In the genomic region with DNA sequence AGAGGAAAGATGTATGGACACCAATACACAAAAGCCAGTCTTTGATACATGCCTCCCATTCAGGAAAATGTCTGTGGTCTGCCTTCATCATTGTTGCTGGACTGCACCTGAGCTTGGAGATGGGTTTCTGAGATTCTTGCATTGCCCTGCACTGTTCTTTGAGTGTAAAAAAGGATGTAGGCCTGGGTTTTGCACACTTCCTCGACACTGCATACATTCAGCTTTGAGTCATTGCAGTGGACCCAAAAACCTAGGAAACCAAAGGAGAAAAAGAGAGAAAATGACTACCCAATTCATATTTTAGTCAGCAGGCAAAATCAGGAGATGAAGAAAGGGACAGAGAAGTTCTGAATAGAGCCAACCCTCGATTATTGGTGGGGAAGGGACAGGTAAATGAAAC, we compare ENCODE assay signal across 5 cellular contexts. TPM values are rescaled to one million over a fixed set of nuclear protein-coding genes. Genes with fewer than 3 reads are reported as not detected.
"Had no signal": no experiment of that assay in that cellular context is flagged by ENCODE, and none has a peak within 500 bp of the region (broad histone marks: within the 10 kb centered on the region; RNA-seq: fewer than 3 reads in every experiment).

No MANE protein-coding gene starts in this region.

- H3K4me3 ChIP-seq: GM23338 had no signal

- H3K4me1 Mint-ChIP-seq: GM23338 had no signal

- ATAC-seq: GM23338 had no signal

- H3K4me3 Mint-ChIP-seq: GM23338, H9 had no signal

- H3K27ac Mint-ChIP-seq: GM23338, H9 had no signal

- DNase-seq: H9, HCEC 1CT, IMR-90 had no signal

- H3K9me3 Mint-ChIP-seq: GM23338, H9 had no signal

- H3K4me2 ChIP-seq: GM23338 had no signal

- H2AFZ ChIP-seq: GM23338 had no signal

RNA-seq across cellular contexts. Expression of a gene that starts 15.9 kb away (rescaled TPM):
- total RNA-seq: IMR-90 had no signal

RNA-seq across cellular contexts. Expression of a gene that starts 49.3 kb away (rescaled TPM):
- total RNA-seq: GM23338, H1, H9, IMR-90 had no signal
- polyA plus RNA-seq: GM23338, IMR-90 had no signal
